8 cellular contexts compared by ENCODE assay signal in genomic region chr6:149938571-149939462, GRCh38. TPM values are rescaled to one million over a fixed set of nuclear protein-coding genes. Genes with fewer than 3 reads are reported as not detected.
DNase-seq lines count a peak whose midpoint lies in the region; ATAC-seq lines count a peak whose summit lies in the region.

No MANE protein-coding gene starts in this region.

- no peaks in the 10 kb centered on the region for H3K36me3 Mint-ChIP-seq in activated naive CD4-positive, alpha-beta T cell treated with anti-CD3 and anti-CD28 coated beads, Interleukin-2, amount 50 U/mL, for 24 hours

- peak overlapping the region; percentile 66 for H3K9ac ChIP-seq in GM23248

- H3F3A ChIP-seq in GM23248 (ENCODE audit: insufficient read depth) = peaks cover 17% of the 10 kb centered on the region

- H3K36me3 ChIP-seq in GM23248 (ENCODE audit: low read depth) = no peaks in the 10 kb centered on the region

- peak overlapping the region; percentile 59 for H3K27ac Mint-ChIP-seq in activated naive CD4-positive, alpha-beta T cell treated with anti-CD3 and anti-CD28 coated beads, Interleukin-2, amount 50 U/mL, for 24 hours

- H3K4me1 ChIP-seq in GM23248 (ENCODE audit: insufficient read depth) = 0 out of 2 replicates have a peak, but pooled peaks cover 5% of the 10 kb centered on the region

- DNase-seq in GM23248 (peak; percentile 60), NCI-H1105 (lab: John Stamatoyannopoulos, UW) (peak; percentile 4), islet precursor cell (peak; percentile 46), glomerular visceral epithelial cell (ENCODE audit: extremely low spot score) (no peak), SW 1271 (lab: John Stamatoyannopoulos, UW) (no peak)
- DNase-seq in stimulated activated naive CD8-positive, alpha-beta T cell treated with anti-CD3 and anti-CD28 coated beads, Interleukin-15, Interleukin-2, amounts not matched to agents 100 U/mL and 50 U/mL, for 24 hours = peak; percentile 43

- in situ Hi-C loops in GM23248 (cut with MboI) = loop anchor here (10.0 kb wide), 1 partner anchor 76 kb away; no protein-coding TSS in a partner anchor

- H3K27me3 Mint-ChIP-seq in activated naive CD4-positive, alpha-beta T cell treated with anti-CD3 and anti-CD28 coated beads, Interleukin-2, amount 50 U/mL, for 24 hours = peaks cover 48% of the 10 kb centered on the region

- H3K9me3 ChIP-seq in GM23248 (ENCODE audit: low read depth) = no peaks in the 10 kb centered on the region

- H3K4me3 ChIP-seq in GM23248 = peak overlapping the region; percentile 77

- H2AFZ ChIP-seq in GM23248 = peak overlapping the region; percentile 85

- no peaks in the 10 kb centered on the region for H3K27me3 ChIP-seq in GM23248 (replicated peaks; ENCODE audit: insufficient read depth)

- H3K9me3 Mint-ChIP-seq in activated naive CD4-positive, alpha-beta T cell treated with anti-CD3 and anti-CD28 coated beads, Interleukin-2, amount 50 U/mL, for 24 hours = no peaks in the 10 kb centered on the region

- no peak overlapping the region for H3K27ac ChIP-seq in GM23248

- H3K4me3 Mint-ChIP-seq in activated naive CD4-positive, alpha-beta T cell treated with anti-CD3 and anti-CD28 coated beads, Interleukin-2, amount 50 U/mL, for 24 hours = peak overlapping the region; percentile 81

- no peaks in the 10 kb centered on the region for H3K79me2 ChIP-seq in GM23248 (ENCODE audit: insufficient read depth)

- H3K4me1 Mint-ChIP-seq in activated naive CD4-positive, alpha-beta T cell treated with anti-CD3 and anti-CD28 coated beads, Interleukin-2, amount 50 U/mL, for 24 hours = peaks cover 16% of the 10 kb centered on the region

- peak; percentile 86 for ATAC-seq in GM18502 (IDR thresholded peaks at IDR 0.05; ENCODE audit: poor library complexity, unreplicated experiment)
- peak; percentile 42 for ATAC-seq in stimulated activated naive CD8-positive, alpha-beta T cell treated with anti-CD3 and anti-CD28 coated beads, Interleukin-15, Interleukin-2, amounts not matched to agents 100 U/mL and 50 U/mL, for 24 hours

- WGBS in GM23248 (ENCODE audit: low coverage in 1 of 2, low lambda C conversion rate in 2 of 2, missing lambda C conversion rate in 2 of 2), 2 experiments = 3% methylated on average over 43 to 59 of the region's 59 CpGs

- H3K4me2 ChIP-seq in GM23248 (ENCODE audit: unreplicated experiment) = peak overlapping the region; percentile 76

- no peaks in the 10 kb centered on the region for H3K9me2 ChIP-seq in GM23248 (ENCODE audit: insufficient read depth)

- no peaks in the 10 kb centered on the region for H4K20me1 ChIP-seq in GM23248 (ENCODE audit: insufficient read depth)

RNA-seq across cellular contexts. Expression of gene ULBP2, which starts 3.0 kb away (rescaled TPM):
- total RNA-seq in GM23248 (2014; rRNA removed; shearing (Covaris generic)) = 11.4 and 23.8 TPM in 2 replicates
- polyA plus RNA-seq in GM23248 (2016; fragmentation: Nextera tagmentation; extraction: Ambion mirVana) = 29.5 and 30.1 TPM in 2 replicates

RNA-seq across cellular contexts. Expression of gene RAET1G, which starts 15.9 kb away (rescaled TPM):
- 5.2 and 8.9 TPM in 2 replicates for total RNA-seq in GM23248 (2014; rRNA removed; shearing (Covaris generic))
- 15.5 and 15.8 TPM in 2 replicates for polyA plus RNA-seq in GM23248 (2016; fragmentation: Nextera tagmentation; extraction: Ambion mirVana)

RNA-seq across cellular contexts. Expression of gene ULBP1, which starts 24.9 kb away (rescaled TPM):
- total RNA-seq in GM23248 (2014; rRNA removed; shearing (Covaris generic)) = 5.8 and 6.1 TPM in 2 replicates
- polyA plus RNA-seq in GM23248 (2016; fragmentation: Nextera tagmentation; extraction: Ambion mirVana) = 8.7 and 9.1 TPM in 2 replicates

RNA-seq across cellular contexts. Expression of gene RAET1E, which starts 40.9 kb away (rescaled TPM):
- 8.6 and 10.4 TPM in 2 replicates for total RNA-seq in GM23248 (2014; rRNA removed; shearing (Covaris generic))
- 8.1 and 8.8 TPM in 2 replicates for polyA plus RNA-seq in GM23248 (2016; fragmentation: Nextera tagmentation; extraction: Ambion mirVana)

Comparison
In these comparisons a context has a peak if more than half of its experiments do, and no peak if none do; other contexts are left out.
1. DNase-seq: peak in GM23248 (single experiment), NCI-H1105 (single experiment), islet precursor cell (single experiment) and stimulated activated naive CD8-positive, alpha-beta T cell treated with anti-CD3 and anti-CD28 coated beads, Interleukin-15, Interleukin-2, amounts not matched to agents 100 U/mL and 50 U/mL, for 24 hours (single experiment); none in glomerular visceral epithelial cell (single experiment) and SW 1271 (0 of 2).